Comparison of ENCODE assay signal across 8 cellular contexts in genomic region chr2:95062716-95063400, GRCh38. TPM values are rescaled to one million over a fixed set of nuclear protein-coding genes. Genes with fewer than 3 reads are reported as not detected.
DNase-seq lines count a peak whose midpoint lies in the region; ATAC-seq and TF ChIP-seq lines count a peak whose summit lies in the region.

No MANE protein-coding gene starts in this region.

- H4K20me1 ChIP-seq in H9 (ENCODE audit: control insufficient read depth, insufficient read depth, insufficient read length) (no peaks in the 10 kb centered on the region), PC-3 (ENCODE audit: low read length) (no peaks in the 10 kb centered on the region)

- no peak overlapping the region for H2BK120ac ChIP-seq in H9 (ENCODE audit: low read depth, low read length, poor library complexity, severe bottlenecking)

- H2BK15ac ChIP-seq in H9 (ENCODE audit: low read depth, low read length): no peak overlapping the region

- H2AFZ ChIP-seq in H9 (ENCODE audit: low read length): peak overlapping the region; percentile 91
- H2AFZ ChIP-seq in PC-3 (ENCODE audit: low read length): peak overlapping the region; percentile 53; the same call in 1 of the 2 replicates

- no peak overlapping the region for H4K5ac ChIP-seq in H9 (ENCODE audit: insufficient read length, low read depth, low read length)

- H3K4me2 ChIP-seq in H9 (ENCODE audit: insufficient read depth, insufficient read length, low read length) (peak overlapping the region; percentile 39), PC-3 (ENCODE audit: low read length) (peak overlapping the region; percentile 17; the same call in 1 of the 2 replicates)

- no peak overlapping the region for H3K14ac ChIP-seq in H9 (ENCODE audit: insufficient read depth, low read length)

- H3K36me3 Mint-ChIP-seq in T-helper 1 cell treated with Interleukin-12 subunit alpha and Interleukin-12 subunit beta and Interleukin-4 antibody, amounts not matched to agents 30 μg/mL and 1 μg/mL, for 36 hours (ENCODE audit: low read depth): peaks cover 4% of the 10 kb centered on the region
- no peaks in the 10 kb centered on the region for H3K36me3 Mint-ChIP-seq in H9 (ENCODE audit: insufficient read depth in 1 of 3, low read depth in 3 of 3)
- no peaks in the 10 kb centered on the region for H3K36me3 Mint-ChIP-seq in neural crest cell (ENCODE audit: low read depth)

- H3K4me1 Mint-ChIP-seq in T-helper 1 cell treated with Interleukin-12 subunit alpha and Interleukin-12 subunit beta and Interleukin-4 antibody, amounts not matched to agents 30 μg/mL and 1 μg/mL, for 36 hours (ENCODE audit: low read depth): peaks cover 41% of the 10 kb centered on the region
- H3K4me1 Mint-ChIP-seq in H9 (peaks cover 16 to 22% of the 10 kb centered on the region in 2 experiments), neural crest cell (peaks cover 46% of the 10 kb centered on the region)

- no peak overlapping the region for H2AK5ac ChIP-seq in H9 (ENCODE audit: insufficient read length, low read length)

- H3K36me3 ChIP-seq in PC-3 (ENCODE audit: low read depth, low read length) (no peaks in the 10 kb centered on the region), stomach (no peaks in the 10 kb centered on the region)

- H3K9ac ChIP-seq in H9 (ENCODE audit: extremely low read depth, insufficient read length, low read length) (no peak overlapping the region), PC-3 (ENCODE audit: low read length) (no peak overlapping the region)

- CTCF ChIA-PET in PC-3 (lab: Charles Lee): interaction anchor here (0.5 to 1.4 kb wide), 4 partner anchors 14 to 19 kb away, joined by 3 to 6 read pairs (median 4); no protein-coding TSS in a partner anchor

- H3K4me1 ChIP-seq in H9 (ENCODE audit: insufficient read depth, low read length) (no peaks in the 10 kb centered on the region; the same call in 1 of the 2 replicates), PC-3 (ENCODE audit: insufficient read depth, low read length) (peaks cover 45% of the 10 kb centered on the region), stomach (peaks cover 0 to 24% (median 13%) of the 10 kb centered on the region in 4 donors)

- no peak; the same call in 2 of the 3 replicates for TF ChIP-seq CTCF in H9 (conservative IDR thresholded peaks at IDR 0.05)
- TF ChIP-seq CTCF in PC-3 (conservative IDR thresholded peaks at IDR 0.05; ENCODE audit: low read depth, low read length): no peak
- TF ChIP-seq CTCF in neural crest cell (conservative IDR thresholded peaks at IDR 0.05): no peak
- TF ChIP-seq CTCF in stomach (IDR thresholded peaks at IDR 0.05): peak in 1 of 7 experiments; percentile 16

- H3K9me3 ChIP-seq in H9 (ENCODE audit: control insufficient read depth, low read depth, low read length) (no peaks in the 10 kb centered on the region), PC-3 (ENCODE audit: low read length) (no peaks in the 10 kb centered on the region), stomach (no peaks in the 10 kb centered on the region)

- H3F3A ChIP-seq in PC-3 (ENCODE audit: low read length, unreplicated experiment): no peaks in the 10 kb centered on the region

- H3K23me2 ChIP-seq in H9 (ENCODE audit: insufficient read length, low read depth, low read length, poor library complexity, severe bottlenecking): no peaks in the 10 kb centered on the region

- ATAC-seq in PC-3: peak; percentile 55

- no peak for DNase-seq in T-helper 1 cell
- DNase-seq in H9: no peak
- peak; percentile 56 for DNase-seq in PC-3
- DNase-seq in neural crest cell (ENCODE audit: low read depth, low spot score): no peak
- no peak for DNase-seq in posterior vena cava (ENCODE audit: low spot score)
- no peak for DNase-seq in stomach
- DNase-seq in KG1 (lab: John Stamatoyannopoulos, UW): no peak

- no peaks in the 10 kb centered on the region for H3K27me3 ChIP-seq in H9 (ENCODE audit: insufficient read depth, low read length)
- no peaks in the 10 kb centered on the region for H3K27me3 ChIP-seq in PC-3 (ENCODE audit: low read length)
- peaks cover 0 to 13% (median 0%) of the 10 kb centered on the region in 3 donors for H3K27me3 ChIP-seq in stomach

- no peaks in the 10 kb centered on the region for H3K9me3 Mint-ChIP-seq in T-helper 1 cell treated with Interleukin-12 subunit alpha and Interleukin-12 subunit beta and Interleukin-4 antibody, amounts not matched to agents 30 μg/mL and 1 μg/mL, for 36 hours
- no peaks in the 10 kb centered on the region for H3K9me3 Mint-ChIP-seq in H9
- H3K9me3 Mint-ChIP-seq in neural crest cell: no peaks in the 10 kb centered on the region

- H3K27me3 Mint-ChIP-seq in T-helper 1 cell treated with Interleukin-12 subunit alpha and Interleukin-12 subunit beta and Interleukin-4 antibody, amounts not matched to agents 30 μg/mL and 1 μg/mL, for 36 hours (ENCODE audit: low read depth): no peaks in the 10 kb centered on the region
- peaks cover 11% of the 10 kb centered on the region for H3K27me3 Mint-ChIP-seq in H9 (ENCODE audit: low read depth)
- H3K27me3 Mint-ChIP-seq in neural crest cell (ENCODE audit: low read depth): peaks cover 12% of the 10 kb centered on the region

- no peaks in the 10 kb centered on the region for H3K9me2 ChIP-seq in PC-3 (replicated peaks; ENCODE audit: low read length)

- no peak overlapping the region for H3K27ac ChIP-seq in H9 (ENCODE audit: insufficient read length, low read depth, low read length)
- H3K27ac ChIP-seq in PC-3 (ENCODE audit: low read length): no peak overlapping the region
- H3K27ac ChIP-seq in stomach: peak overlapping the region in 1 of 5 donors; percentile 12

- no peak overlapping the region for H4K91ac ChIP-seq in H9 (ENCODE audit: insufficient read length, low read depth, low read length)

- no CpG with 5 or more reads among the region's 7 CpGs for WGBS in H9 (ENCODE audit: extremely low coverage, insufficient read length, low lambda C conversion rate)
- 25 to 43% (median 34%) methylated on average over 7 of the region's 7 CpGs for WGBS in stomach, 5 donors

- H3K23ac ChIP-seq in H9 (ENCODE audit: insufficient read length, low read depth, low read length): no peak overlapping the region

- no peak for TF ChIP-seq POLR2A in stomach (IDR thresholded peaks at IDR 0.05)

- H3K56ac ChIP-seq in H9 (ENCODE audit: insufficient read length, low read depth, low read length): no peak overlapping the region

- peak overlapping the region; percentile 96 for H3K27ac Mint-ChIP-seq in T-helper 1 cell treated with Interleukin-12 subunit alpha and Interleukin-12 subunit beta and Interleukin-4 antibody, amounts not matched to agents 30 μg/mL and 1 μg/mL, for 36 hours
- H3K27ac Mint-ChIP-seq in H9 (peak overlapping the region in 1 of 3 experiments; percentile 24; a peak in 1 of 7 replicates), neural crest cell (ENCODE audit: unreplicated experiment) (peak overlapping the region; percentile 52)

- TF ChIP-seq EP300 in stomach (IDR thresholded peaks at IDR 0.05): no peak

- no peaks in the 10 kb centered on the region for H3K79me2 ChIP-seq in H9 (ENCODE audit: insufficient read depth, low read length)
- no peaks in the 10 kb centered on the region for H3K79me2 ChIP-seq in PC-3 (ENCODE audit: low read length)

- POLR2A ChIA-PET in PC-3 (lab: Charles Lee; ENCODE audit: unreplicated experiment): no interaction called here

- H4K8ac ChIP-seq in H9 (replicated peaks; ENCODE audit: insufficient read length, low read depth, low read length): no peak overlapping the region

- no peak overlapping the region for H3K4ac ChIP-seq in H9 (ENCODE audit: low read depth, low read length)

- H3K4me3 Mint-ChIP-seq in T-helper 1 cell treated with Interleukin-12 subunit alpha and Interleukin-12 subunit beta and Interleukin-4 antibody, amounts not matched to agents 30 μg/mL and 1 μg/mL, for 36 hours: peak overlapping the region; percentile 76
- no peak overlapping the region for H3K4me3 Mint-ChIP-seq in H9
- H3K4me3 Mint-ChIP-seq in neural crest cell: peak overlapping the region; percentile 44

- H3K18ac ChIP-seq in H9 (ENCODE audit: insufficient read length, low read depth, low read length): no peak overlapping the region

- intact Hi-C loops in PC-3 (cut with micrococcal nuclease): loop anchor here (5.0 kb wide), 1 partner anchor 41 kb away; no protein-coding TSS in a partner anchor
- intact Hi-C loops in posterior vena cava (cut with DNase I): no loop called here
- intact Hi-C loops in stomach (cut with DNase I; ENCODE audit: low total_unique reads): no loop called here

- H2BK12ac ChIP-seq in H9 (ENCODE audit: insufficient read length, low read depth, low read length): no peak overlapping the region

- no TSS peak for BruUV-seq in PC-3 (replicated peaks; lab: Mats Ljungman, UMichigan)

- H3K79me1 ChIP-seq in H9 (ENCODE audit: insufficient read depth, low read depth, low read length, poor library complexity, severe bottlenecking): no peaks in the 10 kb centered on the region

- no peak overlapping the region for H2BK20ac ChIP-seq in H9 (ENCODE audit: low read depth, low read length, poor library complexity, severe bottlenecking)

- no peak overlapping the region for H2BK5ac ChIP-seq in H9 (ENCODE audit: insufficient read length, low read length)

- H3T11ph ChIP-seq in H9 (ENCODE audit: low read length): no peak overlapping the region

- H3K4me3 ChIP-seq in PC-3 (ENCODE audit: low read length) (no peak overlapping the region), stomach (no peak overlapping the region)

RNA-seq across cellular contexts. Expression of gene MAL, which starts 37.4 kb away (rescaled TPM):
- total RNA-seq in H9 (2021) (not detected in 2 replicates), PC-3 (2014; rRNA removed) (0.63 and 1.6 TPM in 2 replicates), neural crest cell (0.48 and 0.65 TPM in 2 replicates), posterior vena cava (1 to 10 TPM; 1.0 to 1.6 TPM), stomach (10 to 100 TPM in 3 of 5 donors, 1 to 10 TPM in 2; 3.2 to 95.5 (median 15.8) TPM)
- 100 to 1,000 TPM in 1 of 3 donors, 10 to 100 TPM in 2; 14.8 to 198 (median 67.2) TPM for polyA plus RNA-seq in stomach

RNA-seq across cellular contexts. Expression of gene MRPS5, which starts 58.8 kb away (rescaled TPM):
- total RNA-seq in H9 (2021) (50.9 and 51.4 TPM in 2 replicates), PC-3 (2014; rRNA removed) (107 and 136 TPM in 2 replicates), neural crest cell (58.8 and 60.7 TPM in 2 replicates), posterior vena cava (10 to 100 TPM; 32.2 to 33.7 TPM), stomach (10 to 100 TPM; 28.6 to 75.2 (median 43.7) TPM)
- polyA plus RNA-seq in stomach: 10 to 100 TPM; 44.5 to 78.2 (median 49.8) TPM

Comparison
In these comparisons a context has a peak if more than half of its experiments do, and no peak if none do; other contexts are left out.
1. H3K4me3 Mint-ChIP-seq: peak in T-helper 1 cell treated with Interleukin-12 subunit alpha and Interleukin-12 subunit beta and Interleukin-4 antibody, amounts not matched to agents 30 μg/mL and 1 μg/mL, for 36 hours (single experiment) and neural crest cell (single experiment); none in H9 (0 of 2).